In genomic region chr15:83352124-83352523, GRCh38 we compare ENCODE assay signal across 20 cellular contexts.
A peak's percentile ranks its signal among the peaks of the same experiment; 100 is the strongest.
DNase-seq lines count a peak whose midpoint lies in the region; ATAC-seq, FAIRE-seq and TF ChIP-seq lines count a peak whose summit lies in the region.
"Had no signal": no experiment of that assay in that cellular context is flagged by ENCODE, and none has a peak within 500 bp of the region (broad histone marks: within the 10 kb centered on the region; RNA-seq: fewer than 3 reads in every experiment).

No MANE protein-coding gene starts in this region.

- H3K4me1 ChIP-seq in A549 (peaks cover 4% of the 10 kb centered on the region; the same call in 2 of the 3 replicates), H1 (replicated peaks in 1 of 4; ENCODE audit: control insufficient read depth in 3 of 4, insufficient read depth in 4 of 4, low read length in 3 of 4) (no peaks in the 10 kb centered on the region), mesenchymal stem cell (ENCODE audit: control insufficient read depth, insufficient read depth, low read depth, low read length) (peaks cover 3% of the 10 kb centered on the region)

- H3K9me3 ChIP-seq in A549 (no peaks in the 10 kb centered on the region), H1 (ENCODE audit: insufficient read depth in 2 of 2, low read depth in 1 of 2, low read length in 1 of 2) (no peaks in the 10 kb centered on the region), mesenchymal stem cell (ENCODE audit: control insufficient read depth, low read length) (no peaks in the 10 kb centered on the region)

- no peak overlapping the region for H3K23ac ChIP-seq in H1 (ENCODE audit: insufficient read length)
- H3K23ac ChIP-seq in mesenchymal stem cell (ENCODE audit: low read length in 2 of 2), result no peak overlapping the region

- H3K56ac ChIP-seq in H1 (replicated peaks; ENCODE audit: insufficient read length, low read depth, low read length), result no peak overlapping the region

- no peak overlapping the region for H4K5ac ChIP-seq in H1 (ENCODE audit: insufficient read length, low read depth, low read length)

- H2BK20ac ChIP-seq in H1 (ENCODE audit: low read length), result no peak overlapping the region

- H3K4me2 ChIP-seq in A549 (peak overlapping the region; percentile 16; the same call in 1 of the 3 replicates), H1 (ENCODE audit: insufficient read depth in 1 of 2, low read depth in 2 of 2, low read length in 2 of 2) (no peak overlapping the region), mesenchymal stem cell (ENCODE audit: low read length, poor library complexity, severe bottlenecking) (no peak overlapping the region)

- H2BK5ac ChIP-seq in H1 (ENCODE audit: low read depth, low read length), result no peak overlapping the region
- H2BK5ac ChIP-seq in mesenchymal stem cell (ENCODE audit: low read depth, low read length, poor library complexity, severe bottlenecking), result no peak overlapping the region

- H4K91ac ChIP-seq in H1 (replicated peaks; ENCODE audit: insufficient read length, low read length) (no peak overlapping the region), mesenchymal stem cell (ENCODE audit: low read length) (no peak overlapping the region)

- no peak overlapping the region for H3K4me3 ChIP-seq in A549
- H3K4me3 ChIP-seq in H1 (ENCODE audit: extremely low read depth in 1 of 4, insufficient read depth in 2 of 4, low read depth in 3 of 4, low read length in 4 of 4), result no peak overlapping the region
- no peak overlapping the region for H3K4me3 ChIP-seq in mesenchymal stem cell (ENCODE audit: insufficient read depth in 1 of 2, low read depth in 1 of 2, low read length in 2 of 2)
- H3K4me3 ChIP-seq: SK-N-MC had no signal

- peak in 1 of 2 experiments; percentile 18 for DNase-seq in A549 (ENCODE audit: low read depth in 1 of 2, low spot score in 1 of 2)
- DNase-seq in OCI-M1 (lab: John Stamatoyannopoulos, UW), result peak; percentile 7
- no peak for DNase-seq in H1 (ENCODE audit: low read depth in 1 of 2, low spot score in 2 of 2)
- peak; percentile 13 for DNase-seq in mesenchymal stem cell
- no peak for DNase-seq in HUDEP-2 (lab: John Stamatoyannopoulos, UW; ENCODE audit: unreplicated experiment in 76 of 76)
- no peak for DNase-seq in NCI-H345 (lab: John Stamatoyannopoulos, UW)
- no peak for DNase-seq in activated CD4-positive, CD25-positive, alpha-beta regulatory T cell (lab: John Stamatoyannopoulos, UW)
- no peak for DNase-seq in C1 segment of cervical spinal cord (lab: John Stamatoyannopoulos, UW)
- DNase-seq: CD4-positive, alpha-beta T cell; DMS153; NCI-H1105; NCI-H146; NCI-H2029 treated with DMSO at 0.1 percent for 48 hours; SHP77 treated with DMSO at 0.1 percent for 48 hours; SW 1271 had no signal

- TF ChIP-seq CTCF in A549 (IDR thresholded peaks at IDR 0.05), result no peak
- no peak for TF ChIP-seq CTCF in H1 (IDR thresholded peaks at IDR 0.05; ENCODE audit: control extremely low read depth in 1 of 3, insufficient read depth in 1 of 3, low read depth in 1 of 3, low read length in 3 of 3)

- TF ChIP-seq POLR2A in A549 (IDR thresholded peaks at IDR 0.05; ENCODE audit: low read length), result no peak
- no peak for TF ChIP-seq POLR2A in H1 (IDR thresholded peaks at IDR 0.05; ENCODE audit: control extremely low read depth in 1 of 2, low read depth in 2 of 2, low read length in 2 of 2)

- CTCF ChIA-PET in A549 (lab: Yijun Ruan, JAX), result interaction anchor here (0.7 to 1.4 kb wide), 5 partner anchors 16 to 104 kb away, joined by 3 to 9 read pairs (median 3); no protein-coding TSS in a partner anchor
- CTCF ChIA-PET in H1 (lab: Charles Lee; ENCODE audit: partially characterized antibody), result interaction anchor here (0.6 to 1.4 kb wide), 3 partner anchors 8 to 104 kb away, joined by 3 to 6 read pairs (median 3); no protein-coding TSS in a partner anchor

- H3K27me3 ChIP-seq in H1 (replicated peaks in 1 of 4; ENCODE audit: control insufficient read depth in 3 of 4, extremely low read depth in 1 of 4, insufficient read depth in 3 of 4, low read length in 3 of 4) (no peaks in the 10 kb centered on the region), mesenchymal stem cell (ENCODE audit: control insufficient read depth in 1 of 2, insufficient read depth in 1 of 2, low read length in 2 of 2) (peaks cover 5 to 33% of the 10 kb centered on the region in 2 experiments)

- no peaks in the 10 kb centered on the region for H3K79me2 ChIP-seq in H1 (ENCODE audit: control insufficient read depth in 1 of 2, insufficient read depth in 2 of 2, low read length in 2 of 2)

- peak overlapping the region in 1 of 2 experiments; percentile 1; a peak in 1 of 6 replicates for H3K27ac ChIP-seq in A549
- no peak overlapping the region for H3K27ac ChIP-seq in H1 (ENCODE audit: low read depth, low read length)
- H3K27ac ChIP-seq in mesenchymal stem cell (ENCODE audit: low read length, poor library complexity, severe bottlenecking), result no peak overlapping the region
- H3K27ac ChIP-seq: 22Rv1, SK-N-MC had no signal

- H3K9ac ChIP-seq in H1 (replicated peaks in 1 of 4; ENCODE audit: extremely low read depth in 1 of 4, low read depth in 3 of 4, low read length in 3 of 4) (no peak overlapping the region), mesenchymal stem cell (ENCODE audit: low read length) (no peak overlapping the region)

- H3K18ac ChIP-seq in H1 (ENCODE audit: extremely low read depth, low read length) (no peak overlapping the region), mesenchymal stem cell (ENCODE audit: low read depth in 1 of 2, low read length in 2 of 2) (no peak overlapping the region)

- H2AK5ac ChIP-seq in H1 (ENCODE audit: low read depth, low read length) (no peak overlapping the region), mesenchymal stem cell (ENCODE audit: low read length, severe bottlenecking) (no peak overlapping the region)

- no peak overlapping the region for H2BK12ac ChIP-seq in H1 (ENCODE audit: low read depth, low read length)
- H2BK12ac ChIP-seq in mesenchymal stem cell (ENCODE audit: low read length in 2 of 2), result no peak overlapping the region

- no peaks in the 10 kb centered on the region for H4K20me1 ChIP-seq in H1 (replicated peaks in 1 of 2; ENCODE audit: control insufficient read depth in 1 of 2, insufficient read depth in 2 of 2, low read length in 2 of 2)

- POLR2A ChIA-PET in A549 (lab: Yijun Ruan, JAX), result no interaction called here
- POLR2A ChIA-PET in H1 (lab: Charles Lee; ENCODE audit: partially characterized antibody), result no interaction called here

- peak; percentile 23 for FAIRE-seq in A549 (lab: Jason Lieb, UNC)
- no peak for FAIRE-seq in H1 (lab: Jason Lieb, UNC)
- FAIRE-seq: G401.6, GM12892, GM18507 had no signal

- H4K8ac ChIP-seq in H1 (ENCODE audit: extremely low read depth, insufficient read depth, low read length) (no peak overlapping the region), mesenchymal stem cell (ENCODE audit: low read length) (no peak overlapping the region)

- peak in 1 of 2 experiments; percentile 44; a peak in 1 of 6 replicates for ATAC-seq in A549

- TF ChIP-seq RAD21 in A549 (conservative IDR thresholded peaks at IDR 0.05 in 1 of 2, IDR thresholded peaks at IDR 0.05 in 1 of 2) (no peak), H1 (IDR thresholded peaks at IDR 0.05 in 1 of 2, conservative IDR thresholded peaks at IDR 0.05 in 1 of 2; ENCODE audit: low read depth in 2 of 2, low read length in 2 of 2) (no peak)

- no peaks in the 10 kb centered on the region for H3K23me2 ChIP-seq in H1 (ENCODE audit: low read depth, low read length)

- no peaks in the 10 kb centered on the region for H3K79me1 ChIP-seq in H1 (ENCODE audit: low read depth, low read length)
- H3K79me1 ChIP-seq in mesenchymal stem cell (replicated peaks; ENCODE audit: low read length, poor library complexity, severe bottlenecking), result no peaks in the 10 kb centered on the region

- 67% methylated on average over 2 of the region's 2 CpGs for WGBS in A549 (ENCODE audit: missing lambda C conversion rate)
- 87% methylated on average over 2 of the region's 2 CpGs; no CpG with 5 or more reads in 1 of the 2 experiments for WGBS in H1 (ENCODE audit: extremely low coverage in 1 of 2, insufficient coverage in 1 of 2, insufficient read length in 1 of 2, insufficient replicate concordance in 2 of 2, low coverage in 1 of 2, low lambda C conversion rate in 2 of 2, missing lambda C conversion rate in 1 of 2), 2 experiments
- 84% methylated on average over 2 of the region's 2 CpGs for WGBS in mesenchymal stem cell

- H3K14ac ChIP-seq in H1 (ENCODE audit: insufficient read length) (no peak overlapping the region), mesenchymal stem cell (ENCODE audit: low read length in 2 of 2) (no peak overlapping the region)

- H2AFZ ChIP-seq in H1 (ENCODE audit: low read length), result peak overlapping the region; percentile 34; the same call in 1 of the 2 replicates
- no peak overlapping the region for H2AFZ ChIP-seq in mesenchymal stem cell (ENCODE audit: low read depth, low read length)

- H2BK15ac ChIP-seq in H1 (ENCODE audit: low read length) (no peak overlapping the region), mesenchymal stem cell (ENCODE audit: low read depth, poor library complexity, severe bottlenecking) (no peak overlapping the region)

- H3K4ac ChIP-seq in H1 (replicated peaks; ENCODE audit: insufficient read length, low read depth, low read length) (no peak overlapping the region), mesenchymal stem cell (ENCODE audit: low read depth in 1 of 2, low read length in 2 of 2) (no peak overlapping the region)

- TF ChIP-seq EP300 in A549 (IDR thresholded peaks at IDR 0.05) (no peak), H1 (IDR thresholded peaks at IDR 0.05; ENCODE audit: borderline replicate concordance in 1 of 2, low read depth in 2 of 2, low read length in 2 of 2) (no peak)

- H2BK120ac ChIP-seq in H1 (replicated peaks; ENCODE audit: low read depth, low read length), result no peak overlapping the region
- H2BK120ac ChIP-seq in mesenchymal stem cell (ENCODE audit: low read depth, low read length), result no peak overlapping the region

- no peaks in the 10 kb centered on the region for H3K36me3 ChIP-seq in H1 (ENCODE audit: control insufficient read depth in 2 of 4, insufficient read depth in 4 of 4, low read length in 3 of 4)
- no peaks in the 10 kb centered on the region for H3K36me3 ChIP-seq in mesenchymal stem cell (ENCODE audit: control insufficient read depth in 1 of 2, insufficient read depth in 2 of 2, low read depth in 1 of 2, low read length in 2 of 2)

TF ChIP-seq in A549, 52 proteins besides CTCF, POLR2A, EP300 and RAD21 (continues in another document):
- no peak for TF ChIP-seq CHD4 (IDR thresholded peaks at IDR 0.05; ENCODE audit: borderline replicate concordance)
- no peak for TF ChIP-seq EHMT2 (IDR thresholded peaks at IDR 0.05; ENCODE audit: low read depth)
- no peak for TF ChIP-seq FOSB (CRISPR knock-in tag; IDR thresholded peaks at IDR 0.05)

TF ChIP-seq in H1, 55 proteins besides CTCF, POLR2A, EP300 and RAD21 (continues in another document):
- TF ChIP-seq HDAC2 (IDR thresholded peaks at IDR 0.05; ENCODE audit: borderline replicate concordance in 1 of 2, low read depth in 2 of 2, low read length in 2 of 2) (no peak), SRF (IDR thresholded peaks at IDR 0.05; ENCODE audit: low read depth, low read length) (no peak), SP2 (IDR thresholded peaks at IDR 0.05; ENCODE audit: low read length) (no peak)

Comparison
In these comparisons a context has a peak if more than half of its experiments do, and no peak if none do; other contexts are left out.
1. DNase-seq: peak in OCI-M1 (single experiment) and mesenchymal stem cell (single experiment); none in H1 (0 of 2), HUDEP-2 (0 of 76), NCI-H345 (single experiment), activated CD4-positive, CD25-positive, alpha-beta regulatory T cell (0 of 4) and C1 segment of cervical spinal cord (0 of 14).